Comparison of ENCODE assay signal across 15 cellular contexts in genomic region chr1:54549181-54549924, GRCh38. TPM values are rescaled to one million over a fixed set of nuclear protein-coding genes. Genes with fewer than 3 reads are reported as not detected.
A peak's percentile ranks its signal among the peaks of the same experiment; 100 is the strongest.
DNase-seq lines count a peak whose midpoint lies in the region; ATAC-seq and TF ChIP-seq lines count a peak whose summit lies in the region.
"Had no signal": no experiment of that assay in that cellular context is flagged by ENCODE, and none has a peak within 500 bp of the region (broad histone marks: within the 10 kb centered on the region; RNA-seq: fewer than 3 reads in every experiment).

No MANE protein-coding gene starts in this region.

- H3K27ac ChIP-seq in SK-N-SH (ENCODE audit: low read depth in 2 of 2, low read length in 1 of 2) (peak overlapping the region in 1 of 2 experiments; percentile 96; a peak in 2 of 4 replicates), left ventricle myocardium inferior (replicated peaks) (peak overlapping the region; percentile 85), prostate gland (peak overlapping the region; percentile 70 to 78)
- no peak overlapping the region for H3K27ac ChIP-seq in effector memory CD4-positive, alpha-beta T cell (ENCODE audit: insufficient read depth, low read length, poor library complexity, severe bottlenecking)

- WGBS in SK-N-SH (ENCODE audit: low lambda C conversion rate), result 65% methylated on average over 13 of the region's 13 CpGs
- WGBS in prostate gland, result 37% methylated on average over 13 of the region's 13 CpGs

- peaks cover 3% of the 10 kb centered on the region for H3F3A ChIP-seq in SK-N-SH (replicated peaks; ENCODE audit: insufficient read depth)

- H3K4me2 ChIP-seq in SK-N-SH, result peak overlapping the region; percentile 78; the same call in 1 of the 2 replicates

- intact Hi-C loops in left ventricle myocardium inferior (cut with micrococcal nuclease), result no loop called here
- intact Hi-C loops in prostate gland (cut with DNase I), result loop anchor here (2.0 to 10.0 kb wide), 4 partner anchors 31 to 165 kb away; partner anchors contain the start of genes MROH7, SSBP3 and TTC4
- intact Hi-C loops in posterior vena cava (cut with DNase I), result no loop called here

- no peak for TF ChIP-seq RAD21 in SK-N-SH (IDR thresholded peaks at IDR 0.05; ENCODE audit: low read length)

- TF ChIP-seq CTCF in SK-N-SH (IDR thresholded peaks at IDR 0.05) (no peak), left ventricle myocardium inferior (IDR thresholded peaks at IDR 0.05; ENCODE audit: borderline replicate concordance) (no peak), prostate gland (IDR thresholded peaks at IDR 0.05) (no peak)

- TF ChIP-seq EP300 in SK-N-SH (IDR thresholded peaks at IDR 0.05; ENCODE audit: borderline replicate concordance in 1 of 2, low read depth in 1 of 2, low read length in 1 of 2), result no peak

- POLR2A ChIA-PET in SK-N-SH (lab: Yijun Ruan, JAX), result no interaction called here

- peak overlapping the region in 1 of 2 experiments; percentile 44; a peak in 2 of 4 replicates for H3K4me3 ChIP-seq in SK-N-SH (ENCODE audit: low read depth in 2 of 2, low read length in 1 of 2)
- H3K4me3 ChIP-seq in left ventricle myocardium inferior, result peak overlapping the region; percentile 70
- H3K4me3 ChIP-seq in prostate gland, result no peak overlapping the region
- H3K4me3 ChIP-seq in effector memory CD4-positive, alpha-beta T cell (ENCODE audit: insufficient read depth, low read depth, low read length, poor library complexity, severe bottlenecking), result no peak overlapping the region
- H3K4me3 ChIP-seq: mucosa of descending colon, skin epidermis had no signal

- no peaks in the 10 kb centered on the region for H3K9me2 ChIP-seq in SK-N-SH

- ATAC-seq in SK-N-SH treated with all-trans-retinoic acid at 6 μM for 48 hours, result no peak
- ATAC-seq in GM18867 (IDR thresholded peaks at IDR 0.05; ENCODE audit: unreplicated experiment), result no peak
- ATAC-seq: mucosa of descending colon had no signal

- H3K9me3 ChIP-seq in SK-N-SH (no peaks in the 10 kb centered on the region), left ventricle myocardium inferior (replicated peaks) (no peaks in the 10 kb centered on the region), prostate gland (no peaks in the 10 kb centered on the region)
- no peaks in the 10 kb centered on the region for H3K9me3 ChIP-seq in effector memory CD4-positive, alpha-beta T cell (ENCODE audit: control insufficient read depth, low read length)
- H3K9me3 ChIP-seq: mucosa of descending colon had no signal

- CTCF ChIA-PET in SK-N-SH (lab: Yijun Ruan, JAX), result interaction anchor here (0.7 to 2.4 kb wide), 10 partner anchors 10 to 479 kb away, joined by 3 to 10 read pairs (median 4); no protein-coding TSS in a partner anchor

- H3K9ac ChIP-seq in SK-N-SH, result no peak overlapping the region

- DNase-seq in SK-N-SH (no peak), left ventricle myocardium inferior (peak; percentile 50), prostate gland (ENCODE audit: low spot score) (no peak), CD1c-positive myeloid dendritic cell (ENCODE audit: extremely low spot score) (no peak), posterior vena cava (ENCODE audit: low spot score) (no peak)
- DNase-seq in effector memory CD4-positive, alpha-beta T cell, result no peak
- DNase-seq: activated CD4-positive, CD25-positive, alpha-beta regulatory T cell treated with anti-CD3 and anti-CD28 coated beads, Interleukin-2, amount 50 U/mL, for 72 hours; activated naive CD8-positive, alpha-beta T cell treated with anti-CD3 and anti-CD28 coated beads, Interleukin-2, amount 10 ng/mL, durations not matched to agents 7 days and 5 days; COR-L47; mucosa of descending colon; NCI-H226 had no signal

- no peaks in the 10 kb centered on the region for H4K20me1 ChIP-seq in SK-N-SH (ENCODE audit: insufficient read depth)

- H3K4me1 ChIP-seq in SK-N-SH (ENCODE audit: control insufficient read depth in 1 of 2, insufficient read depth in 2 of 2, low read depth in 1 of 2, low read length in 1 of 2), result peaks cover 14 to 48% of the 10 kb centered on the region in 2 experiments
- H3K4me1 ChIP-seq in left ventricle myocardium inferior, result peaks cover 56% of the 10 kb centered on the region
- H3K4me1 ChIP-seq in prostate gland (replicated peaks), result no peaks in the 10 kb centered on the region
- no peaks in the 10 kb centered on the region for H3K4me1 ChIP-seq in effector memory CD4-positive, alpha-beta T cell (ENCODE audit: control insufficient read depth, insufficient read depth, low read length, poor library complexity, severe bottlenecking)

- H3K79me2 ChIP-seq in SK-N-SH (ENCODE audit: insufficient read depth), result no peaks in the 10 kb centered on the region; the same call in 1 of the 2 replicates

- H3K27me3 ChIP-seq in SK-N-SH (ENCODE audit: insufficient read depth) (no peaks in the 10 kb centered on the region), left ventricle myocardium inferior (ENCODE audit: low read depth) (no peaks in the 10 kb centered on the region), prostate gland (replicated peaks; ENCODE audit: insufficient read depth) (no peaks in the 10 kb centered on the region)
- H3K27me3 ChIP-seq in effector memory CD4-positive, alpha-beta T cell (replicated peaks; ENCODE audit: control insufficient read depth, insufficient read depth, low read length, poor library complexity, severe bottlenecking), result no peaks in the 10 kb centered on the region

- no peak for TF ChIP-seq POLR2A in prostate gland (IDR thresholded peaks at IDR 0.05)

- peaks cover 0 to 3% of the 10 kb centered on the region in 2 experiments for H3K36me3 ChIP-seq in SK-N-SH (replicated peaks in 1 of 2; ENCODE audit: control insufficient read depth in 1 of 2, insufficient read depth in 2 of 2, low read length in 1 of 2)
- no peaks in the 10 kb centered on the region for H3K36me3 ChIP-seq in left ventricle myocardium inferior
- H3K36me3 ChIP-seq in prostate gland, result no peaks in the 10 kb centered on the region
- H3K36me3 ChIP-seq in effector memory CD4-positive, alpha-beta T cell (ENCODE audit: control insufficient read depth, insufficient read depth, low read length), result no peaks in the 10 kb centered on the region

- H2AFZ ChIP-seq in SK-N-SH (ENCODE audit: low read depth), result no peak overlapping the region

TF ChIP-seq in SK-N-SH, 30 proteins besides CTCF, POLR2A, EP300 and RAD21 (continues in another document):
- TF ChIP-seq NFIC (IDR thresholded peaks at IDR 0.05; ENCODE audit: borderline replicate concordance), result no peak
- TF ChIP-seq USF1 (IDR thresholded peaks at IDR 0.05; ENCODE audit: borderline replicate concordance, low read depth), result no peak
- TF ChIP-seq ZBTB33 (IDR thresholded peaks at IDR 0.05; ENCODE audit: borderline replicate concordance, low read depth), result no peak
- TF ChIP-seq YY1 (IDR thresholded peaks at IDR 0.05; ENCODE audit: low read depth), result no peak

TF ChIP-seq in SK-N-SH treated with all-trans-retinoic acid at 6 μM for 48 hours, 23 proteins besides CTCF, POLR2A, EP300 and RAD21 (continues in another document):
- TF ChIP-seq ZNF8 (CRISPR knock-in tag; IDR thresholded peaks at IDR 0.05) (no peak), ESRRG (CRISPR knock-in tag; IDR thresholded peaks at IDR 0.05) (no peak), RARB (CRISPR knock-in tag; IDR thresholded peaks at IDR 0.05) (no peak), ZNF70 (CRISPR knock-in tag; IDR thresholded peaks at IDR 0.05) (no peak), PATZ1 (CRISPR knock-in tag; IDR thresholded peaks at IDR 0.05; ENCODE audit: borderline replicate concordance) (no peak), ZNF565 (CRISPR knock-in tag; conservative IDR thresholded peaks at IDR 0.05; ENCODE audit: low read depth) (no peak), SNAI2 (CRISPR knock-in tag; IDR thresholded peaks at IDR 0.05) (no peak), CSRNP3 (CRISPR knock-in tag; IDR thresholded peaks at IDR 0.05) (no peak), TCF4 (CRISPR knock-in tag; IDR thresholded peaks at IDR 0.05; ENCODE audit: borderline replicate concordance) (no peak)

RNA-seq across cellular contexts. Expression of gene ACOT11, which starts 1.3 kb away (rescaled TPM):
- polyA plus RNA-seq in SK-N-SH (2012; rRNA removed), result 6.9 and 7.2 TPM in 2 replicates
- polyA plus RNA-seq in SK-N-SH (2012; cell fraction: cytosol; rRNA removed), result 2.2 and 3.3 TPM in 2 replicates
- polyA plus RNA-seq in SK-N-SH (2012; cell fraction: nucleus; rRNA removed), result 18.0 and 20.4 TPM in 2 replicates
- total RNA-seq in left ventricle myocardium inferior (64.8 TPM), prostate gland (10 to 100 TPM in 1 of 2 donors, 1 to 10 TPM in 1; 6.7 to 18.6 TPM), posterior vena cava (10 to 100 TPM in 1 of 2 donors, 1 to 10 TPM in 1; 6.5 to 10.3 TPM)
- total RNA-seq: OCI-LY7 had no signal
